Comparison of ENCODE assay signal across 18 cellular contexts in genomic region chr16:85690469-85691064, GRCh38. TPM values are rescaled to one million over a fixed set of nuclear protein-coding genes. Genes with fewer than 3 reads are reported as not detected.
DNase-seq lines count a peak whose midpoint lies in the region; ATAC-seq lines count a peak whose summit lies in the region.
"Had no signal": no experiment of that assay in that cellular context is flagged by ENCODE, and none has a peak within 500 bp of the region (broad histone marks: within the 10 kb centered on the region; RNA-seq: fewer than 3 reads in every experiment).

No MANE protein-coding gene starts in this region.

- peak; percentile 42 for DNase-seq in NCI-H1092 treated with DMSO at 0.1 percent for 48 hours (lab: John Stamatoyannopoulos, UW)
- no peak for DNase-seq in NCI-H1092 (lab: John Stamatoyannopoulos, UW)
- DNase-seq in NCI-H1694 (lab: John Stamatoyannopoulos, UW) = peak; percentile 71
- peak; percentile 94 to 96 for DNase-seq in SHP77 (lab: John Stamatoyannopoulos, UW)
- DNase-seq in myocyte (ENCODE audit: low read depth) = peak; percentile 34
- no peak for DNase-seq in activated CD4-positive, CD25-positive, alpha-beta regulatory T cell treated with anti-CD3 and anti-CD28 coated beads, Interleukin-2, amount 50 U/mL, for 72 hours
- DNase-seq: activated CD4-positive, alpha-beta memory T cell treated with anti-CD3 and anti-CD28 coated beads for 36 hours; activated naive CD8-positive, alpha-beta T cell treated with anti-CD3 and anti-CD28 coated beads, Interleukin-2, amount 10 ng/mL, durations not matched to agents 7 days and 5 days; activated T-cell treated with anti-CD3 and anti-CD28 coated beads, Interleukin-2, amount 50 U/mL, for 4 hours; GOT3; KBM-7; NCI-H187 treated with DMSO at 0.1 percent for 48 hours; retina; stomach; uterus had no signal

- ATAC-seq in HG02884 (IDR thresholded peaks at IDR 0.05; ENCODE audit: unreplicated experiment) = no peak
- no peak for ATAC-seq in GM21786 (IDR thresholded peaks at IDR 0.05; ENCODE audit: unreplicated experiment)
- ATAC-seq: activated T-cell treated with anti-CD3 and anti-CD28 coated beads, Interleukin-2, amount 50 U/mL, for 4 hours; GM12878 had no signal

RNA-seq across cellular contexts. Expression of gene GINS2, which starts 1.8 kb away (rescaled TPM):
- 0.88 and 2.9 TPM in 2 replicates for total RNA-seq in myocyte
- 1.1 TPM for polyA plus RNA-seq in myocyte (2012)

Comparison
In these comparisons a context has a peak if more than half of its experiments do, and no peak if none do; other contexts are left out.
1. DNase-seq: peak in NCI-H1092 treated with DMSO at 0.1 percent for 48 hours (single experiment), NCI-H1694 (single experiment), SHP77 (2 of 2) and myocyte (single experiment); none in NCI-H1092 (single experiment) and activated CD4-positive, CD25-positive, alpha-beta regulatory T cell treated with anti-CD3 and anti-CD28 coated beads, Interleukin-2, amount 50 U/mL, for 72 hours (single experiment).